ENCODE assay signal across 13 cellular contexts in genomic region chr6:43834528-43835145, GRCh38.
"Had no signal": no experiment of that assay in that cellular context is flagged by ENCODE, and none has a peak within 500 bp of the region (broad histone marks: within the 10 kb centered on the region; RNA-seq: fewer than 3 reads in every experiment).

No MANE protein-coding gene starts in this region.

- DNase-seq: activated naive CD4-positive, alpha-beta T cell treated with anti-CD3 and anti-CD28 coated beads, Interleukin-2, amount 10 ng/mL, durations not matched to agents 7 days and 5 days; hypothalamus; left ventricle myocardium inferior; mesendoderm; natural killer cell; occipital lobe; psoas muscle; T-cell; T-helper 9 cell had no signal

- H3K4me3 Mint-ChIP-seq: activated naive CD4-positive, alpha-beta T cell treated with anti-CD3 and anti-CD28 coated beads, Interleukin-2, amount 10 ng/mL, durations not matched to agents 7 days and 5 days; natural killer cell; stimulated activated naive CD8-positive, alpha-beta T cell treated with anti-CD3 and anti-CD28 coated beads, Interleukin-15, Interleukin-2, amounts not matched to agents 100 ng/mL and 50 ng/mL, for 24 hours; T-cell; type B pancreatic cell had no signal

- H3K4me1 Mint-ChIP-seq: activated naive CD4-positive, alpha-beta T cell treated with anti-CD3 and anti-CD28 coated beads, Interleukin-2, amount 10 ng/mL, durations not matched to agents 7 days and 5 days; natural killer cell had no signal

- H3K36me3 Mint-ChIP-seq: activated naive CD4-positive, alpha-beta T cell treated with anti-CD3 and anti-CD28 coated beads, Interleukin-2, amount 10 ng/mL, durations not matched to agents 7 days and 5 days; natural killer cell; T-cell; type B pancreatic cell had no signal

- H3K36me3 ChIP-seq: esophagus muscularis mucosa, left ventricle myocardium inferior had no signal

- H3K4me3 ChIP-seq: esophagus muscularis mucosa, left ventricle myocardium inferior, psoas muscle had no signal

- H3K27me3 Mint-ChIP-seq: type B pancreatic cell had no signal

- H3K9me3 Mint-ChIP-seq: activated naive CD4-positive, alpha-beta T cell treated with anti-CD3 and anti-CD28 coated beads, Interleukin-2, amount 10 ng/mL, durations not matched to agents 7 days and 5 days; natural killer cell; stimulated activated naive CD8-positive, alpha-beta T cell treated with anti-CD3 and anti-CD28 coated beads, Interleukin-15, Interleukin-2, amounts not matched to agents 100 ng/mL and 50 ng/mL, for 24 hours; T-cell; type B pancreatic cell had no signal

- H3K27ac ChIP-seq: esophagus muscularis mucosa, left ventricle myocardium inferior, psoas muscle had no signal

- ATAC-seq: activated CD4-positive, CD25-positive, alpha-beta regulatory T cell treated with anti-CD3 and anti-CD28 coated beads, Interleukin-2, amount 50 U/mL, for 24 hours; natural killer cell; psoas muscle; T-cell had no signal

- H3K9me3 ChIP-seq: esophagus muscularis mucosa, left ventricle myocardium inferior, psoas muscle had no signal

- H3K27ac Mint-ChIP-seq: activated naive CD4-positive, alpha-beta T cell treated with anti-CD3 and anti-CD28 coated beads, Interleukin-2, amount 10 ng/mL, durations not matched to agents 7 days and 5 days; natural killer cell; stimulated activated naive CD8-positive, alpha-beta T cell treated with anti-CD3 and anti-CD28 coated beads, Interleukin-15, Interleukin-2, amounts not matched to agents 100 ng/mL and 50 ng/mL, for 24 hours; T-cell; type B pancreatic cell had no signal
